ENCODE assay signal across 8 cellular contexts in genomic region chr12:119902084-119902509, GRCh38. TPM values are rescaled to one million over a fixed set of nuclear protein-coding genes. Genes with fewer than 3 reads are reported as not detected.
DNase-seq lines count a peak whose midpoint lies in the region; ATAC-seq and TF ChIP-seq lines count a peak whose summit lies in the region.

No MANE protein-coding gene starts in this region.

- TF ChIP-seq CTCF in C4-2B (conservative IDR thresholded peaks at IDR 0.05) (peak; percentile 91), Loucy (conservative IDR thresholded peaks at IDR 0.05; ENCODE audit: low read length) (peak; percentile 97), fibroblast of pulmonary artery (IDR thresholded peaks at IDR 0.05; ENCODE audit: low read length, missing control alignments) (peak; percentile 99), omental fat pad (IDR thresholded peaks at IDR 0.05) (no peak), thyroid gland (IDR thresholded peaks at IDR 0.05) (peak; percentile 65 to 81 (median 67))

- ATAC-seq in GM19463 (IDR thresholded peaks at IDR 0.05; ENCODE audit: unreplicated experiment) (peak; percentile 61), omental fat pad (ENCODE audit: low FRiP score) (peak; percentile 57)

- no peak overlapping the region for H3K4me2 ChIP-seq in Loucy (ENCODE audit: low read depth, low read length, poor library complexity, severe bottlenecking)

- H3K27me3 ChIP-seq in Loucy (ENCODE audit: insufficient read depth, low read length, poor library complexity, severe bottlenecking) (no peaks in the 10 kb centered on the region), thyroid gland (no peaks in the 10 kb centered on the region)

- no peaks in the 10 kb centered on the region for H3K9me2 ChIP-seq in Loucy (replicated peaks; ENCODE audit: low read depth, low read length)

- H3K9me3 ChIP-seq in Loucy (ENCODE audit: insufficient read depth, low read depth, low read length), result no peaks in the 10 kb centered on the region
- no peaks in the 10 kb centered on the region for H3K9me3 ChIP-seq in thyroid gland

- peak; percentile 63 for DNase-seq in RPMI8226
- DNase-seq in activated T-cell treated with anti-CD3 and anti-CD28 coated beads, Interleukin-2, amount 50 U/mL, for 48 hours, result peak; percentile 84 to 86
- peak; percentile 71 for DNase-seq in fibroblast of pulmonary artery (ENCODE audit: low read depth)
- DNase-seq in omental fat pad (ENCODE audit: low spot score), result no peak
- DNase-seq in thyroid gland, result peak; percentile 54 to 57

- WGBS in thyroid gland, 2 donors, result 0 to 2% methylated on average over 5 of the region's 5 CpGs

- H3K27ac ChIP-seq in C4-2B (no peak overlapping the region), thyroid gland (no peak overlapping the region)

- no peaks in the 10 kb centered on the region for H4K20me1 ChIP-seq in Loucy (ENCODE audit: insufficient read depth, low read length, poor library complexity, severe bottlenecking)

- no peak overlapping the region for H3K9ac ChIP-seq in Loucy (ENCODE audit: low read depth, low read length, poor library complexity, severe bottlenecking)

- no peaks in the 10 kb centered on the region for H3K4me1 ChIP-seq in Loucy (ENCODE audit: insufficient read depth, low read length, poor library complexity, severe bottlenecking)
- H3K4me1 ChIP-seq in thyroid gland, result no peaks in the 10 kb centered on the region

- no peaks in the 10 kb centered on the region for H3K79me2 ChIP-seq in Loucy (ENCODE audit: insufficient read depth, low read length)

- no peaks in the 10 kb centered on the region for H3K36me3 ChIP-seq in Loucy (ENCODE audit: insufficient read depth, low read length)
- H3K36me3 ChIP-seq in thyroid gland, result no peaks in the 10 kb centered on the region

- H3K4me3 ChIP-seq in Loucy (ENCODE audit: low read length, poor library complexity, severe bottlenecking) (no peak overlapping the region), fibroblast of pulmonary artery (replicated peaks; ENCODE audit: low read depth, low read length) (no peak overlapping the region), thyroid gland (replicated peaks in 1 of 3) (no peak overlapping the region)

- intact Hi-C loops in thyroid gland (cut with DNase I), result no loop called here

- H3F3A ChIP-seq in Loucy (ENCODE audit: low read depth), result no peaks in the 10 kb centered on the region

- TF ChIP-seq POLR2A in thyroid gland (IDR thresholded peaks at IDR 0.05), result no peak

- peak overlapping the region; percentile 57 for H2AFZ ChIP-seq in Loucy (ENCODE audit: low read length)

RNA-seq across cellular contexts. Expression of gene CIT, which starts 25.0 kb away (rescaled TPM):
- 1 to 10 TPM in 3 of 4 donors, under 1 TPM in 1; 0.93 to 4.3 (median 3.4) TPM for total RNA-seq in omental fat pad
- 1 to 10 TPM; 1.8 to 9.1 (median 6.4) TPM for total RNA-seq in thyroid gland

Comparison
In these comparisons a context has a peak if more than half of its experiments do, and no peak if none do; other contexts are left out.
1. CTCF ChIP-seq: peak in C4-2B (single experiment), Loucy (single experiment), fibroblast of pulmonary artery (single experiment) and thyroid gland (6 of 6); none in omental fat pad (0 of 3).